Comparison of ENCODE assay signal across 1 cellular context in the genomic region with DNA sequence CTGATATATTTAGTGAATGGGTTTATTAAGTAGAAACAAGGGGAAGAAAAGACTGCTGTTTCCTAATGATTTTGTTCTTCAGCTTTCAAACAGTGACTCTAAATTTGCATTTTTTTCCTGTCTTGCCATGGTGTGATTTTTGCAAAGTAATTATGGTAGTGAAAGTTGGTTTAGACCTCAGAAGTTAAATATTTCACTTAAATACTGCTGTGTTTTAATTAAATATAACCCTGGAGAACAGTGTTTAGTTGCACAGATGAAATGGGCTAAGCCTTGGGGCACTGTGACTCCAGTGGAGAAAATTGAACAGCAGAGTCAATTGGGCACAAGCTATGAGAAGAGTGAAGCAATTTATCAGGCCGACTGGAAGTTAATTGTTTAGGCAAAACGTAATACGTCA.
TF ChIP-seq lines count a peak whose summit lies in the region.

No MANE protein-coding gene starts in this region.

TF ChIP-seq in GM12878, 131 proteins besides CTCF, POLR2A, EP300 and RAD21 (continued from another document):
- TF ChIP-seq, protein P1, sequence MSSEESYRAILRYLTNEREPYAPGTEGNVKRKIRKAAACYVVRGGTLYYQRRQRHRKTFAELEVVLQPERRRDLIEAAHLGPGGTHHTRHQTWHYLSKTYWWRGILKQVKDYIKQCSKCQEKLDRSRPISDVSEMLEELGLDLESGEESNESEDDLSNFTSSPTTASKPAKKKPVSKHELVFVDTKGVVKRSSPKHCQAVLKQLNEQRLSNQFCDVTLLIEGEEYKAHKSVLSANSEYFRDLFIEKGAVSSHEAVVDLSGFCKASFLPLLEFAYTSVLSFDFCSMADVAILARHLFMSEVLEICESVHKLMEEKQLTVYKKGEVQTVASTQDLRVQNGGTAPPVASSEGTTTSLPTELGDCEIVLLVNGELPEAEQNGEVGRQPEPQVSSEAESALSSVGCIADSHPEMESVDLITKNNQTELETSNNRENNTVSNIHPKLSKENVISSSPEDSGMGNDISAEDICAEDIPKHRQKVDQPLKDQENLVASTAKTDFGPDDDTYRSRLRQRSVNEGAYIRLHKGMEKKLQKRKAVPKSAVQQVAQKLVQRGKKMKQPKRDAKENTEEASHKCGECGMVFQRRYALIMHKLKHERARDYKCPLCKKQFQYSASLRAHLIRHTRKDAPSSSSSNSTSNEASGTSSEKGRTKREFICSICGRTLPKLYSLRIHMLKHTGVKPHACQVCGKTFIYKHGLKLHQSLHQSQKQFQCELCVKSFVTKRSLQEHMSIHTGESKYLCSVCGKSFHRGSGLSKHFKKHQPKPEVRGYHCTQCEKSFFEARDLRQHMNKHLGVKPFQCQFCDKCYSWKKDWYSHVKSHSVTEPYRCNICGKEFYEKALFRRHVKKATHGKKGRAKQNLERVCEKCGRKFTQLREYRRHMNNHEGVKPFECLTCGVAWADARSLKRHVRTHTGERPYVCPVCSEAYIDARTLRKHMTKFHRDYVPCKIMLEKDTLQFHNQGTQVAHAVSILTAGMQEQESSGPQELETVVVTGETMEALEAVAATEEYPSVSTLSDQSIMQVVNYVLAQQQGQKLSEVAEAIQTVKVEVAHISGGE (CRISPR knock-in tag; IDR thresholded peaks at IDR 0.05), result no peak
- no peak for TF ChIP-seq CREM (IDR thresholded peaks at IDR 0.05; ENCODE audit: low read depth)
- no peak for TF ChIP-seq ZNF24 (IDR thresholded peaks at IDR 0.05)
- TF ChIP-seq SMC3 (IDR thresholded peaks at IDR 0.05; ENCODE audit: borderline replicate concordance, low read length), result no peak
- TF ChIP-seq ESRRA (IDR thresholded peaks at IDR 0.05; ENCODE audit: low read length), result no peak
- no peak for TF ChIP-seq BRCA1 (IDR thresholded peaks at IDR 0.05; ENCODE audit: low read depth, low read length)
- TF ChIP-seq ZNF384 (IDR thresholded peaks at IDR 0.05; ENCODE audit: borderline replicate concordance, low read depth, low read length), result no peak
- TF ChIP-seq POLR2AphosphoS2 (IDR thresholded peaks at IDR 0.05; ENCODE audit: low read depth, low read length), result no peak
- TF ChIP-seq DPF2 (IDR thresholded peaks at IDR 0.05), result no peak
- peak in 1 of 2 experiments; percentile 12; a peak in 1 of 4 replicates for TF ChIP-seq IKZF2 (IDR thresholded peaks at IDR 0.05)
- no peak for TF ChIP-seq PML (IDR thresholded peaks at IDR 0.05; ENCODE audit: low read length)
